Comparison of ENCODE assay signal across 8 cellular contexts in genomic region chrX:48971325-48972213, GRCh38. TPM values are rescaled to one million over a fixed set of nuclear protein-coding genes. Genes with fewer than 3 reads are reported as not detected.
DNase-seq lines count a peak whose midpoint lies in the region; ATAC-seq, FAIRE-seq and TF ChIP-seq lines count a peak whose summit lies in the region.

KCND1 (minus strand) TSS chrX:48971844; CDS start chrX:48970271, 1,573 bp downstream.

- H3K36me3 ChIP-seq in pancreas, result no peaks in the 10 kb centered on the region

- no peak for DNase-seq in natural killer cell
- DNase-seq in natural killer cell treated with Interleukin-12 subunit alpha and Interleukin-12 subunit beta and Interleukin-15 and Interleukin-18, amount 100 ng/mL, for 72 hours (ENCODE audit: low spot score), result no peak
- DNase-seq in activated T-cell treated with anti-CD3 and anti-CD28 coated beads, Interleukin-2, amount 50 U/mL, for 24 hours, result peak; percentile 37
- peak in 27 of 42 donors; percentile 10 to 62 (median 32) for DNase-seq in head of caudate nucleus
- peak in 3 of 6 donors; percentile 23 to 41 (median 32) for DNase-seq in pancreas
- DNase-seq in dedifferentiated amniotic fluid mesenchymal stem cell (ENCODE audit: extremely low spot score), result no peak
- DNase-seq in cerebellar nuclear complex (lab: John Stamatoyannopoulos, UW), result no peak

- 4 to 32% methylated on average over 19 to 27 of the region's 28 CpGs for WGBS in pancreas, 2 donors

- H3K9me3 Mint-ChIP-seq in natural killer cell, result no peaks in the 10 kb centered on the region
- no peaks in the 10 kb centered on the region for H3K9me3 Mint-ChIP-seq in natural killer cell treated with Interleukin-12 subunit alpha and Interleukin-12 subunit beta and Interleukin-15 and Interleukin-18, amount 100 ng/mL, for 72 hours
- H3K9me3 Mint-ChIP-seq in activated T-cell treated with anti-CD3 and anti-CD28 coated beads, Interleukin-2, amount 50 U/mL, for 24 hours, result no peaks in the 10 kb centered on the region

- no peak for TF ChIP-seq CTCF in natural killer cell (IDR thresholded peaks at IDR 0.05)
- no peak for TF ChIP-seq CTCF in pancreas (IDR thresholded peaks at IDR 0.05)

- H3K27ac ChIP-seq in pancreas, result peak within 1 kb of the TSS in 1 of 4 donors; percentile 17

- H3K4me1 Mint-ChIP-seq in natural killer cell, result peaks cover 0 to 31% of the 10 kb centered on the region in 2 donors
- peaks cover 8 to 11% of the 10 kb centered on the region in 2 donors for H3K4me1 Mint-ChIP-seq in natural killer cell treated with Interleukin-12 subunit alpha and Interleukin-12 subunit beta and Interleukin-15 and Interleukin-18, amount 100 ng/mL, for 72 hours (ENCODE audit: low read depth in 2 of 2)
- peaks cover 15% of the 10 kb centered on the region for H3K4me1 Mint-ChIP-seq in activated T-cell treated with anti-CD3 and anti-CD28 coated beads, Interleukin-2, amount 50 U/mL, for 24 hours (ENCODE audit: low read depth)

- FAIRE-seq in pancreas (lab: Jason Lieb, UNC), result no peak

- peak within 1 kb of the TSS in 2 of 4 donors; percentile 11 to 23 for H3K4me3 ChIP-seq in pancreas

- H3K27me3 Mint-ChIP-seq in natural killer cell (ENCODE audit: low read depth in 2 of 2), result peaks cover 0 to 6% of the 10 kb centered on the region in 2 donors
- peaks cover 0 to 17% of the 10 kb centered on the region in 2 donors for H3K27me3 Mint-ChIP-seq in natural killer cell treated with Interleukin-12 subunit alpha and Interleukin-12 subunit beta and Interleukin-15 and Interleukin-18, amount 100 ng/mL, for 72 hours
- H3K27me3 Mint-ChIP-seq in activated T-cell treated with anti-CD3 and anti-CD28 coated beads, Interleukin-2, amount 50 U/mL, for 24 hours, result peaks cover 37% of the 10 kb centered on the region

- intact Hi-C loops in natural killer cell (cut with micrococcal nuclease) (no loop called here), head of caudate nucleus (cut with DNase I) (no loop called here), pancreas (cut with DNase I) (loop anchor here in 1 of 3 donors (5.0 kb wide), 1 partner anchor 66 kb away; no protein-coding TSS in a partner anchor)

- no peaks in the 10 kb centered on the region for H3K27me3 ChIP-seq in pancreas

- no peak within 1 kb of the TSS for H3K4me3 Mint-ChIP-seq in natural killer cell
- no peak within 1 kb of the TSS for H3K4me3 Mint-ChIP-seq in natural killer cell treated with Interleukin-12 subunit alpha and Interleukin-12 subunit beta and Interleukin-15 and Interleukin-18, amount 100 ng/mL, for 72 hours
- H3K4me3 Mint-ChIP-seq in activated T-cell treated with anti-CD3 and anti-CD28 coated beads, Interleukin-2, amount 50 U/mL, for 24 hours, result peak within 1 kb of the TSS; percentile 40

- no peaks in the 10 kb centered on the region for H3K9me3 ChIP-seq in pancreas

- peak within 1 kb of the TSS in 1 of 2 donors; percentile 72 for H3K27ac Mint-ChIP-seq in natural killer cell
- peak within 1 kb of the TSS in 1 of 2 donors; percentile 16 for H3K27ac Mint-ChIP-seq in natural killer cell treated with Interleukin-12 subunit alpha and Interleukin-12 subunit beta and Interleukin-15 and Interleukin-18, amount 100 ng/mL, for 72 hours
- no peak within 1 kb of the TSS for H3K27ac Mint-ChIP-seq in activated T-cell treated with anti-CD3 and anti-CD28 coated beads, Interleukin-2, amount 50 U/mL, for 24 hours

- H3K4me1 ChIP-seq in pancreas, result no peaks in the 10 kb centered on the region

- no peaks in the 10 kb centered on the region for H3K36me3 Mint-ChIP-seq in natural killer cell
- peaks cover 13% of the 10 kb centered on the region for H3K36me3 Mint-ChIP-seq in natural killer cell treated with Interleukin-12 subunit alpha and Interleukin-12 subunit beta and Interleukin-15 and Interleukin-18, amount 100 ng/mL, for 72 hours
- H3K36me3 Mint-ChIP-seq in activated T-cell treated with anti-CD3 and anti-CD28 coated beads, Interleukin-2, amount 50 U/mL, for 24 hours (ENCODE audit: low read depth), result peaks cover 19% of the 10 kb centered on the region

- peak in 2 of 3 donors; percentile 21 to 44 for ATAC-seq in natural killer cell
- no peak for ATAC-seq in natural killer cell treated with Interleukin-12 subunit alpha and Interleukin-12 subunit beta and Interleukin-15 and Interleukin-18, amount 100 ng/mL, for 72 hours
- ATAC-seq in pancreas, result peak; percentile 39 to 70 (median 62)
- no peak for ATAC-seq in GM21515 (IDR thresholded peaks at IDR 0.05; ENCODE audit: unreplicated experiment)

RNA-seq across cellular contexts. Expression of gene KCND1, which starts in this region (rescaled TPM):
- total RNA-seq in natural killer cell, result 1 to 10 TPM; 2.7 to 3.6 (median 3.0) TPM
- 1 to 10 TPM; 3.3 to 6.2 TPM for total RNA-seq in natural killer cell treated with Interleukin-12 subunit alpha and Interleukin-12 subunit beta and Interleukin-15 and Interleukin-18, amount 100 ng/mL, for 72 hours
- total RNA-seq in pancreas, result 1 to 10 TPM in 2 of 6 donors, under 1 TPM in 4; 0.12 to 1.7 (median 0.68) TPM
- polyA plus RNA-seq in pancreas, result 1 to 10 TPM in 1 of 2 donors, under 1 TPM in 1; 0.84 to 1.3 TPM

Comparison
In these comparisons a context has a peak if more than half of its experiments do, and no peak if none do; other contexts are left out.
1. ATAC-seq: peak in natural killer cell (2 of 3) and pancreas (4 of 4); none in natural killer cell treated with Interleukin-12 subunit alpha and Interleukin-12 subunit beta and Interleukin-15 and Interleukin-18, amount 100 ng/mL, for 72 hours (0 of 2) and GM21515 (single experiment).
2. DNase-seq: peak in activated T-cell treated with anti-CD3 and anti-CD28 coated beads, Interleukin-2, amount 50 U/mL, for 24 hours (single experiment) and head of caudate nucleus (27 of 42); none in natural killer cell (single experiment), natural killer cell treated with Interleukin-12 subunit alpha and Interleukin-12 subunit beta and Interleukin-15 and Interleukin-18, amount 100 ng/mL, for 72 hours (single experiment), dedifferentiated amniotic fluid mesenchymal stem cell (single experiment) and cerebellar nuclear complex (0 of 2).